Comparison of ENCODE assay signal across 9 cellular contexts in the genomic region with DNA sequence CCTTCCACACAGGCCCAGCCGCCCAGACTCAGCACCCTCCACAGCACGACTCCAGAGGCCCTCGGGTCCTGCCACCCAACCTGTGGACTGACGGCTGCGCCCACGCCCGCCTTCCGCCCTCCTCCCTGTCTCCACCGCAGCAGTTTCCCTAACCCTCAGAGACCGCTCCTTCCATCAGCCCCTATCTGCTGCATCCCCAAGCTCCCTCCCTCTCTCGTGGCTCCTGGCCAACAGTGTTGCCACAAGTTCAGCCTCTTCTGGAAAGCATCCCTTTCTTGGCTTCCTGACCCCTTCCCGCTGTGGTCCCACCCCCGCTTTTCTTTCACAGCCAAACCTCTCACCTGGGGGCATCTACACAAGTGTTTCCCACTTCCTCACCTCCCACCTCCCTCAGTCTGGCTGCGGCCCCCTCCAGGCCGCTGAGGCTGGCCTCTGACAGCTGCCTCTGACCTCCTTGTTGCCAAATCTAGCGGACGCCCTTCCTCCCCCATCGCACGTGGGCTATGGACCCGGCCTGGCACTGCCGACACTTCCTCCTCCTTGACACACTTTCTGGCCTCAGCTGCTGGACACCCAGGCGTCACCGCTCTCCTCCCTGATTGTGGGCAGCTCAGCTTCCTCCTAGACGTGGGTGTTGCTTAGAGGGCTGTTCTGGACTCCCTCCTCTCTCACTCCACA.
DNase-seq lines count a peak whose midpoint lies in the region; ATAC-seq and TF ChIP-seq lines count a peak whose summit lies in the region.
"Had no signal": no experiment of that assay in that cellular context is flagged by ENCODE, and none has a peak within 500 bp of the region (broad histone marks: within the 10 kb centered on the region; RNA-seq: fewer than 3 reads in every experiment).

No MANE protein-coding gene starts in this region.

- no peaks in the 10 kb centered on the region for H3K9me2 ChIP-seq in DOHH2 (replicated peaks; ENCODE audit: control insufficient read depth, low read length)

- H3F3A ChIP-seq in DOHH2 (ENCODE audit: control insufficient read depth, insufficient read depth) = no peaks in the 10 kb centered on the region

- H3K4me3 ChIP-seq in DOHH2 (ENCODE audit: low read length) = no peak overlapping the region

- H4K20me1 ChIP-seq in DOHH2 (ENCODE audit: control insufficient read depth, insufficient read depth, low read depth, low read length) = no peaks in the 10 kb centered on the region

- intact Hi-C loops in head of caudate nucleus (cut with DNase I) = no loop called here

- peaks cover 99% of the 10 kb centered on the region for H3K4me1 ChIP-seq in DOHH2 (ENCODE audit: control insufficient read depth, low read length)

- DNase-seq in RPMI8226 = peak; percentile 65
- peak in 41 of 42 donors; percentile 14 to 84 (median 56) for DNase-seq in head of caudate nucleus
- peak; percentile 42 for DNase-seq in putamen (ENCODE audit: low spot score)
- no peak for DNase-seq in HK-2 (ENCODE audit: unreplicated experiment)
- DNase-seq in inferior parietal cortex (ENCODE audit: extremely low spot score) = no peak

- H3K27ac ChIP-seq in DOHH2 (ENCODE audit: low read depth, low read length) = no peak overlapping the region
- H3K27ac ChIP-seq: epithelial cell of prostate had no signal

- no peaks in the 10 kb centered on the region for H3K79me2 ChIP-seq in DOHH2 (ENCODE audit: control insufficient read depth, low read length)

- H3K4me2 ChIP-seq in DOHH2 (ENCODE audit: low read length) = peak overlapping the region; percentile 1; the same call in 1 of the 2 replicates

- H3K36me3 ChIP-seq in DOHH2 (ENCODE audit: control insufficient read depth, low read length) = no peaks in the 10 kb centered on the region

- ATAC-seq in GM21717 (IDR thresholded peaks at IDR 0.05; ENCODE audit: unreplicated experiment) (no peak), HG03354 (IDR thresholded peaks at IDR 0.05; ENCODE audit: poor library complexity, severe bottlenecking, unreplicated experiment) (no peak)

- no peaks in the 10 kb centered on the region for H3K27me3 ChIP-seq in DOHH2 (ENCODE audit: control insufficient read depth, low read length)

- no peaks in the 10 kb centered on the region for H3K9me3 ChIP-seq in DOHH2 (ENCODE audit: control insufficient read depth, insufficient read depth, low read length)

- no peak for TF ChIP-seq CTCF in DOHH2 (IDR thresholded peaks at IDR 0.05; ENCODE audit: low read depth, low read length, poor library complexity, severe bottlenecking)

Comparison
In these comparisons a context has a peak if more than half of its experiments do, and no peak if none do; other contexts are left out.
1. DNase-seq: peak in RPMI8226 (single experiment), head of caudate nucleus (41 of 42) and putamen (single experiment); none in HK-2 (single experiment) and inferior parietal cortex (single experiment).